ENCODE assay signal across 1 cellular context in the genomic region with DNA sequence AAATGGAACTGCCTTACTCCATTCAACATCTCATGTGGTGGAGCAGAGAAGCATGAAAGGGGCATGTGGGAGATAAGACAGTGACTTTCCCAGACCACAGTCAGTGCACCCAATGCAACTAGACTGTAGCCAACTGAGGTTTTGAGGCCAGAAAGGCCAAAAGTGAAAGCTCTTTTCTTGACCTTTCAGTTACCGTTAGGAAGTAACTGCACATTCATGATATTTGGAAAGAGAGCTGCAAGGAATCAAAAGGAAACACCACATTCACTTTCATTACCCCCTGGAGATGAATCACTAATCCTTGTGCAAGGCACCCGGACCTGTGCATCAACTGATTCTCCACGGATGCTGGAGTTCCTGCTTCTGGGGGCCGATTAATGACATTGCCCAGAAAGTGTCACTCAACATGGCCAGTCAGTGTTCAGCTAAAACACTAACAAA.
TF ChIP-seq lines count a peak whose summit lies in the region.

No MANE protein-coding gene starts in this region.

TF ChIP-seq in GM12878, 131 proteins besides CTCF, POLR2A, EP300 and RAD21 (continued from another document):
- TF ChIP-seq, protein P1, sequence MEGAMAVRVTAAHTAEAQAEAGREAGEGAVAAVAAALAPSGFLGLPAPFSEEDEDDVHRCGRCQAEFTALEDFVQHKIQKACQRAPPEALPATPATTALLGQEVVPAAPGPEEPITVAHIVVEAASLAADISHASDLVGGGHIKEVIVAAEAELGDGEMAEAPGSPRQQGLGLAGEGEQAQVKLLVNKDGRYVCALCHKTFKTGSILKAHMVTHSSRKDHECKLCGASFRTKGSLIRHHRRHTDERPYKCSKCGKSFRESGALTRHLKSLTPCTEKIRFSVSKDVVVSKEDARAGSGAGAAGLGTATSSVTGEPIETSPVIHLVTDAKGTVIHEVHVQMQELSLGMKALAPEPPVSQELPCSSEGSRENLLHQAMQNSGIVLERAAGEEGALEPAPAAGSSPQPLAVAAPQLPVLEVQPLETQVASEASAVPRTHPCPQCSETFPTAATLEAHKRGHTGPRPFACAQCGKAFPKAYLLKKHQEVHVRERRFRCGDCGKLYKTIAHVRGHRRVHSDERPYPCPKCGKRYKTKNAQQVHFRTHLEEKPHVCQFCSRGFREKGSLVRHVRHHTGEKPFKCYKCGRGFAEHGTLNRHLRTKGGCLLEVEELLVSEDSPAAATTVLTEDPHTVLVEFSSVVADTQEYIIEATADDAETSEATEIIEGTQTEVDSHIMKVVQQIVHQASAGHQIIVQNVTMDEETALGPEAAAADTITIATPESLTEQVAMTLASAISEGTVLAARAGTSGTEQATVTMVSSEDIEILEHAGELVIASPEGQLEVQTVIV (IDR thresholded peaks at IDR 0.05; ENCODE audit: borderline replicate concordance, partially characterized antibody): no peak
- TF ChIP-seq, protein P2, sequence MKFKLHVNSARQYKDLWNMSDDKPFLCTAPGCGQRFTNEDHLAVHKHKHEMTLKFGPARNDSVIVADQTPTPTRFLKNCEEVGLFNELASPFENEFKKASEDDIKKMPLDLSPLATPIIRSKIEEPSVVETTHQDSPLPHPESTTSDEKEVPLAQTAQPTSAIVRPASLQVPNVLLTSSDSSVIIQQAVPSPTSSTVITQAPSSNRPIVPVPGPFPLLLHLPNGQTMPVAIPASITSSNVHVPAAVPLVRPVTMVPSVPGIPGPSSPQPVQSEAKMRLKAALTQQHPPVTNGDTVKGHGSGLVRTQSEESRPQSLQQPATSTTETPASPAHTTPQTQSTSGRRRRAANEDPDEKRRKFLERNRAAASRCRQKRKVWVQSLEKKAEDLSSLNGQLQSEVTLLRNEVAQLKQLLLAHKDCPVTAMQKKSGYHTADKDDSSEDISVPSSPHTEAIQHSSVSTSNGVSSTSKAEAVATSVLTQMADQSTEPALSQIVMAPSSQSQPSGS (IDR thresholded peaks at IDR 0.05; ENCODE audit: low read length): 0 out of 2 replicates have a peak, but pooled peaks have one; percentile 11
- TF ChIP-seq, protein P3, sequence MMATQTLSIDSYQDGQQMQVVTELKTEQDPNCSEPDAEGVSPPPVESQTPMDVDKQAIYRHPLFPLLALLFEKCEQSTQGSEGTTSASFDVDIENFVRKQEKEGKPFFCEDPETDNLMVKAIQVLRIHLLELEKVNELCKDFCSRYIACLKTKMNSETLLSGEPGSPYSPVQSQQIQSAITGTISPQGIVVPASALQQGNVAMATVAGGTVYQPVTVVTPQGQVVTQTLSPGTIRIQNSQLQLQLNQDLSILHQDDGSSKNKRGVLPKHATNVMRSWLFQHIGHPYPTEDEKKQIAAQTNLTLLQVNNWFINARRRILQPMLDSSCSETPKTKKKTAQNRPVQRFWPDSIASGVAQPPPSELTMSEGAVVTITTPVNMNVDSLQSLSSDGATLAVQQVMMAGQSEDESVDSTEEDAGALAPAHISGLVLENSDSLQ (IDR thresholded peaks at IDR 0.05): peak; percentile 40; the same call in 1 of the 2 replicates
- TF ChIP-seq STAT1 (conservative IDR thresholded peaks at IDR 0.05): no peak
- no peak for TF ChIP-seq SPI1 (IDR thresholded peaks at IDR 0.05; ENCODE audit: borderline replicate concordance, insufficient read depth, low read depth, low read length)
- TF ChIP-seq, protein P4, sequence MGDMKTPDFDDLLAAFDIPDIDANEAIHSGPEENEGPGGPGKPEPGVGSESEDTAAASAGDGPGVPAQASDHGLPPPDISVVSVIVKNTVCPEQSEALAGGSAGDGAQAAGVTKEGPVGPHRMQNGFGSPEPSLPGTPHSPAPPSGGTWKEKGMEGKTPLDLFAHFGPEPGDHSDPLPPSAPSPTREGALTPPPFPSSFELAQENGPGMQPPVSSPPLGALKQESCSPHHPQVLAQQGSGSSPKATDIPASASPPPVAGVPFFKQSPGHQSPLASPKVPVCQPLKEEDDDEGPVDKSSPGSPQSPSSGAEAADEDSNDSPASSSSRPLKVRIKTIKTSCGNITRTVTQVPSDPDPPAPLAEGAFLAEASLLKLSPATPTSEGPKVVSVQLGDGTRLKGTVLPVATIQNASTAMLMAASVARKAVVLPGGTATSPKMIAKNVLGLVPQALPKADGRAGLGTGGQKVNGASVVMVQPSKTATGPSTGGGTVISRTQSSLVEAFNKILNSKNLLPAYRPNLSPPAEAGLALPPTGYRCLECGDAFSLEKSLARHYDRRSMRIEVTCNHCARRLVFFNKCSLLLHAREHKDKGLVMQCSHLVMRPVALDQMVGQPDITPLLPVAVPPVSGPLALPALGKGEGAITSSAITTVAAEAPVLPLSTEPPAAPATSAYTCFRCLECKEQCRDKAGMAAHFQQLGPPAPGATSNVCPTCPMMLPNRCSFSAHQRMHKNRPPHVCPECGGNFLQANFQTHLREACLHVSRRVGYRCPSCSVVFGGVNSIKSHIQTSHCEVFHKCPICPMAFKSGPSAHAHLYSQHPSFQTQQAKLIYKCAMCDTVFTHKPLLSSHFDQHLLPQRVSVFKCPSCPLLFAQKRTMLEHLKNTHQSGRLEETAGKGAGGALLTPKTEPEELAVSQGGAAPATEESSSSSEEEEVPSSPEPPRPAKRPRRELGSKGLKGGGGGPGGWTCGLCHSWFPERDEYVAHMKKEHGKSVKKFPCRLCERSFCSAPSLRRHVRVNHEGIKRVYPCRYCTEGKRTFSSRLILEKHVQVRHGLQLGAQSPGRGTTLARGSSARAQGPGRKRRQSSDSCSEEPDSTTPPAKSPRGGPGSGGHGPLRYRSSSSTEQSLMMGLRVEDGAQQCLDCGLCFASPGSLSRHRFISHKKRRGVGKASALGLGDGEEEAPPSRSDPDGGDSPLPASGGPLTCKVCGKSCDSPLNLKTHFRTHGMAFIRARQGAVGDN (IDR thresholded peaks at IDR 0.05): no peak
- TF ChIP-seq, protein P5, sequence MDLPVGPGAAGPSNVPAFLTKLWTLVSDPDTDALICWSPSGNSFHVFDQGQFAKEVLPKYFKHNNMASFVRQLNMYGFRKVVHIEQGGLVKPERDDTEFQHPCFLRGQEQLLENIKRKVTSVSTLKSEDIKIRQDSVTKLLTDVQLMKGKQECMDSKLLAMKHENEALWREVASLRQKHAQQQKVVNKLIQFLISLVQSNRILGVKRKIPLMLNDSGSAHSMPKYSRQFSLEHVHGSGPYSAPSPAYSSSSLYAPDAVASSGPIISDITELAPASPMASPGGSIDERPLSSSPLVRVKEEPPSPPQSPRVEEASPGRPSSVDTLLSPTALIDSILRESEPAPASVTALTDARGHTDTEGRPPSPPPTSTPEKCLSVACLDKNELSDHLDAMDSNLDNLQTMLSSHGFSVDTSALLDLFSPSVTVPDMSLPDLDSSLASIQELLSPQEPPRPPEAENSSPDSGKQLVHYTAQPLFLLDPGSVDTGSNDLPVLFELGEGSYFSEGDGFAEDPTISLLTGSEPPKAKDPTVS (IDR thresholded peaks at IDR 0.05; ENCODE audit: low read depth, low read length): no peak
- TF ChIP-seq, protein P6, sequence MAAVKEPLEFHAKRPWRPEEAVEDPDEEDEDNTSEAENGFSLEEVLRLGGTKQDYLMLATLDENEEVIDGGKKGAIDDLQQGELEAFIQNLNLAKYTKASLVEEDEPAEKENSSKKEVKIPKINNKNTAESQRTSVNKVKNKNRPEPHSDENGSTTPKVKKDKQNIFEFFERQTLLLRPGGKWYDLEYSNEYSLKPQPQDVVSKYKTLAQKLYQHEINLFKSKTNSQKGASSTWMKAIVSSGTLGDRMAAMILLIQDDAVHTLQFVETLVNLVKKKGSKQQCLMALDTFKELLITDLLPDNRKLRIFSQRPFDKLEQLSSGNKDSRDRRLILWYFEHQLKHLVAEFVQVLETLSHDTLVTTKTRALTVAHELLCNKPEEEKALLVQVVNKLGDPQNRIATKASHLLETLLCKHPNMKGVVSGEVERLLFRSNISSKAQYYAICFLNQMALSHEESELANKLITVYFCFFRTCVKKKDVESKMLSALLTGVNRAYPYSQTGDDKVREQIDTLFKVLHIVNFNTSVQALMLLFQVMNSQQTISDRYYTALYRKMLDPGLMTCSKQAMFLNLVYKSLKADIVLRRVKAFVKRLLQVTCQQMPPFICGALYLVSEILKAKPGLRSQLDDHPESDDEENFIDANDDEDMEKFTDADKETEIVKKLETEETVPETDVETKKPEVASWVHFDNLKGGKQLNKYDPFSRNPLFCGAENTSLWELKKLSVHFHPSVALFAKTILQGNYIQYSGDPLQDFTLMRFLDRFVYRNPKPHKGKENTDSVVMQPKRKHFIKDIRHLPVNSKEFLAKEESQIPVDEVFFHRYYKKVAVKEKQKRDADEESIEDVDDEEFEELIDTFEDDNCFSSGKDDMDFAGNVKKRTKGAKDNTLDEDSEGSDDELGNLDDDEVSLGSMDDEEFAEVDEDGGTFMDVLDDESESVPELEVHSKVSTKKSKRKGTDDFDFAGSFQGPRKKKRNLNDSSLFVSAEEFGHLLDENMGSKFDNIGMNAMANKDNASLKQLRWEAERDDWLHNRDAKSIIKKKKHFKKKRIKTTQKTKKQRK (IDR thresholded peaks at IDR 0.05; ENCODE audit: low read depth, low read length): no peak
- TF ChIP-seq KAT2A (conservative IDR thresholded peaks at IDR 0.05; ENCODE audit: control insufficient read depth, low read depth, low read length): no peak
- TF ChIP-seq TCF7 (IDR thresholded peaks at IDR 0.05; ENCODE audit: borderline replicate concordance): no peak
- TF ChIP-seq RUNX3 (IDR thresholded peaks at IDR 0.05; ENCODE audit: low read length): peak; percentile 87
- no peak for TF ChIP-seq JUND (IDR thresholded peaks at IDR 0.05; ENCODE audit: low read depth, low read length)
- no peak for TF ChIP-seq SMARCA5 (IDR thresholded peaks at IDR 0.05)
- TF ChIP-seq, protein P7, sequence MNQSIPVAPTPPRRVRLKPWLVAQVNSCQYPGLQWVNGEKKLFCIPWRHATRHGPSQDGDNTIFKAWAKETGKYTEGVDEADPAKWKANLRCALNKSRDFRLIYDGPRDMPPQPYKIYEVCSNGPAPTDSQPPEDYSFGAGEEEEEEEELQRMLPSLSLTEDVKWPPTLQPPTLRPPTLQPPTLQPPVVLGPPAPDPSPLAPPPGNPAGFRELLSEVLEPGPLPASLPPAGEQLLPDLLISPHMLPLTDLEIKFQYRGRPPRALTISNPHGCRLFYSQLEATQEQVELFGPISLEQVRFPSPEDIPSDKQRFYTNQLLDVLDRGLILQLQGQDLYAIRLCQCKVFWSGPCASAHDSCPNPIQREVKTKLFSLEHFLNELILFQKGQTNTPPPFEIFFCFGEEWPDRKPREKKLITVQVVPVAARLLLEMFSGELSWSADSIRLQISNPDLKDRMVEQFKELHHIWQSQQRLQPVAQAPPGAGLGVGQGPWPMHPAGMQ (IDR thresholded peaks at IDR 0.05; ENCODE audit: borderline replicate concordance): no peak
- 0 out of 4 replicates have a peak, but pooled peaks of 1 of the 2 experiments have one; percentile 4 for TF ChIP-seq BHLHE40 (IDR thresholded peaks at IDR 0.05; ENCODE audit: borderline replicate concordance in 1 of 2, low read depth in 2 of 2, low read length in 1 of 2)
- 0 out of 2 replicates have a peak, but pooled peaks have one; percentile 26 for TF ChIP-seq RCOR1 (conservative IDR thresholded peaks at IDR 0.05; ENCODE audit: low read depth, low read length)
- TF ChIP-seq SREBF2 (IDR thresholded peaks at IDR 0.05; ENCODE audit: low read length): no peak
- TF ChIP-seq ZZZ3 (IDR thresholded peaks at IDR 0.05; ENCODE audit: control insufficient read depth, insufficient read length, low read depth): no peak
- TF ChIP-seq ETV6 (conservative IDR thresholded peaks at IDR 0.05 in 1 of 2, IDR thresholded peaks at IDR 0.05 in 1 of 2; ENCODE audit: borderline replicate concordance in 1 of 2, low read depth in 1 of 2): 0 out of 4 replicates have a peak, but pooled peaks of 1 of the 2 experiments have one; percentile 17
- TF ChIP-seq NFIC (IDR thresholded peaks at IDR 0.05; ENCODE audit: low read depth, low read length): 0 out of 2 replicates have a peak, but pooled peaks have one; percentile 4
- TF ChIP-seq TBL1XR1 (IDR thresholded peaks at IDR 0.05; ENCODE audit: low read depth, low read length): 0 out of 2 replicates have a peak, but pooled peaks have one; percentile 37
- TF ChIP-seq, protein P8, sequence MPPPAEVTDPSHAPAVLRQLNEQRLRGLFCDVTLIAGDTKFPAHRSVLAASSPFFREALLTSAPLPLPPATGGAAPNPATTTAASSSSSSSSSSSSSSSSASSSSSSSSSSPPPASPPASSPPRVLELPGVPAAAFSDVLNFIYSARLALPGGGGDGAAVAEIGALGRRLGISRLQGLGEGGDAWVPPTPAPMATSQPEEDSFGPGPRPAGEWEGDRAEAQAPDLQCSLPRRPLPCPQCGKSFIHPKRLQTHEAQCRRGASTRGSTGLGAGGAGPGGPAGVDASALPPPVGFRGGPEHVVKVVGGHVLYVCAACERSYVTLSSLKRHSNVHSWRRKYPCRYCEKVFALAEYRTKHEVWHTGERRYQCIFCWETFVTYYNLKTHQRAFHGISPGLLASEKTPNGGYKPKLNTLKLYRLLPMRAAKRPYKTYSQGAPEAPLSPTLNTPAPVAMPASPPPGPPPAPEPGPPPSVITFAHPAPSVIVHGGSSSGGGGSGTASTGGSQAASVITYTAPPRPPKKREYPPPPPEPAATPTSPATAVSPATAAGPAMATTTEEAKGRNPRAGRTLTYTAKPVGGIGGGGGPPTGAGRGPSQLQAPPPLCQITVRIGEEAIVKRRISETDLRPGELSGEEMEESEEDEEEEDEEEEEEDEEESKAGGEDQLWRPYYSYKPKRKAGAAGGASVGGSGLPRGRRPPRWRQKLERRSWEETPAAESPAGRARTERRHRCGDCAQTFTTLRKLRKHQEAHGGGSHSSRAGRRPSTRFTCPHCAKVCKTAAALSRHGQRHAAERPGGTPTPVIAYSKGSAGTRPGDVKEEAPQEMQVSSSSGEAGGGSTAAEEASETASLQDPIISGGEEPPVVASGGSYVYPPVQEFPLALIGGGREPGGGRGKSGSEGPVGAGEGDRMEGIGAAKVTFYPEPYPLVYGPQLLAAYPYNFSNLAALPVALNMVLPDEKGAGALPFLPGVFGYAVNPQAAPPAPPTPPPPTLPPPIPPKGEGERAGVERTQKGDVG (CRISPR knock-in tag; IDR thresholded peaks at IDR 0.05): no peak
- TF ChIP-seq, protein P9, sequence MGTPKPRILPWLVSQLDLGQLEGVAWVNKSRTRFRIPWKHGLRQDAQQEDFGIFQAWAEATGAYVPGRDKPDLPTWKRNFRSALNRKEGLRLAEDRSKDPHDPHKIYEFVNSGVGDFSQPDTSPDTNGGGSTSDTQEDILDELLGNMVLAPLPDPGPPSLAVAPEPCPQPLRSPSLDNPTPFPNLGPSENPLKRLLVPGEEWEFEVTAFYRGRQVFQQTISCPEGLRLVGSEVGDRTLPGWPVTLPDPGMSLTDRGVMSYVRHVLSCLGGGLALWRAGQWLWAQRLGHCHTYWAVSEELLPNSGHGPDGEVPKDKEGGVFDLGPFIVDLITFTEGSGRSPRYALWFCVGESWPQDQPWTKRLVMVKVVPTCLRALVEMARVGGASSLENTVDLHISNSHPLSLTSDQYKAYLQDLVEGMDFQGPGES (IDR thresholded peaks at IDR 0.05): no peak
